Comparison of ENCODE assay signal across 8 cellular contexts in genomic region chr14:57390037-57390805, GRCh38. TPM values are rescaled to one million over a fixed set of nuclear protein-coding genes. Genes with fewer than 3 reads are reported as not detected.
DNase-seq lines count a peak whose midpoint lies in the region; ATAC-seq and TF ChIP-seq lines count a peak whose summit lies in the region.

TSS of gene NAA30 (plus strand) at chr14:57390586. CDS start at chr14:57390958, 372 bp downstream.

- H3K36me3 Mint-ChIP-seq in GM23338 (ENCODE audit: low read depth) (peaks cover 14% of the 10 kb centered on the region; the same call in 2 of the 3 replicates), natural killer cell (no peaks in the 10 kb centered on the region)

- peaks cover 6% of the 10 kb centered on the region; the same call in 1 of the 2 replicates for H4K20me1 ChIP-seq in GM23338 (replicated peaks; ENCODE audit: insufficient read depth)

- H3K4me2 ChIP-seq in GM23338, result peak within 1 kb of the TSS; percentile 93

- intact Hi-C loops in natural killer cell (cut with micrococcal nuclease), result loop anchor here (1.0 to 5.0 kb wide), 3 partner anchors 121 to 1797 kb away; partner anchors contain the start of genes AP5M1, DAAM1 and EXOC5

- peak within 1 kb of the TSS; percentile 89 for H3K27ac Mint-ChIP-seq in GM23338
- H3K27ac Mint-ChIP-seq in natural killer cell, result peak within 1 kb of the TSS; percentile 90 to 98

- peak within 1 kb of the TSS; percentile 89 for H3K27ac ChIP-seq in GM23338 (ENCODE audit: low read depth)

- H3F3A ChIP-seq in GM23338 (replicated peaks; ENCODE audit: low read depth), result no peaks in the 10 kb centered on the region

- H3K27me3 Mint-ChIP-seq in GM23338 (ENCODE audit: insufficient read depth, low read depth, poor library complexity) (peaks cover 2% of the 10 kb centered on the region), natural killer cell (ENCODE audit: low read depth in 2 of 2) (peaks cover 0 to 3% of the 10 kb centered on the region in 2 donors)

- peak within 1 kb of the TSS; percentile 91 for H3K4me3 ChIP-seq in GM23338

- H3K79me2 ChIP-seq in GM23338 (replicated peaks; ENCODE audit: insufficient read depth), result peaks cover 40% of the 10 kb centered on the region

- peaks cover 18% of the 10 kb centered on the region for H3K4me1 ChIP-seq in GM23338 (ENCODE audit: insufficient read depth)

- H3K4me1 Mint-ChIP-seq in GM23338, result peaks cover 27% of the 10 kb centered on the region
- peaks cover 43 to 50% of the 10 kb centered on the region in 2 donors for H3K4me1 Mint-ChIP-seq in natural killer cell

- no peaks in the 10 kb centered on the region; the same call in 2 of the 3 replicates for H3K9me3 Mint-ChIP-seq in GM23338
- H3K9me3 Mint-ChIP-seq in natural killer cell, result no peaks in the 10 kb centered on the region

- DNase-seq in EH (ENCODE audit: low read depth) (peak; percentile 93), GM23338 (ENCODE audit: low spot score) (peak; percentile 97), Kasumi-1 (lab: John Stamatoyannopoulos, UW) (peak; percentile 93 to 96), RPMI8226 (peak; percentile 94), fibroblast of peridontal ligament (ENCODE audit: extremely low read depth) (peak; percentile 91), natural killer cell (peak; percentile 87)
- peak; percentile 79 to 90 for DNase-seq in activated T-helper 1 cell treated with anti-CD3 and anti-CD28 coated beads, Interleukin-2, amount 50 U/mL, for 16 hours (ENCODE audit: low read depth in 1 of 2, low spot score in 1 of 2)
- peak; percentile 89 to 92 (median 91) for DNase-seq in stimulated activated naive CD4-positive, alpha-beta T cell (lab: John Stamatoyannopoulos, UW)

- H2AFZ ChIP-seq in GM23338, result peak within 1 kb of the TSS; percentile 98

- no peak for TF ChIP-seq CTCF in GM23338 (conservative IDR thresholded peaks at IDR 0.05; ENCODE audit: low read depth in 2 of 2)
- TF ChIP-seq CTCF in natural killer cell (IDR thresholded peaks at IDR 0.05), result no peak

- H3K4me3 Mint-ChIP-seq in GM23338 (peak within 1 kb of the TSS; percentile 93), natural killer cell (peak within 1 kb of the TSS; percentile 94)

- H3K27me3 ChIP-seq in GM23338 (ENCODE audit: insufficient read depth), result no peaks in the 10 kb centered on the region

- no peaks in the 10 kb centered on the region for H3K36me3 ChIP-seq in GM23338 (ENCODE audit: insufficient read depth)

- ATAC-seq in GM23338 (peak; percentile 82), natural killer cell (peak; percentile 87 to 97 (median 87))

- H3K9me2 ChIP-seq in GM23338 (ENCODE audit: insufficient read depth), result no peaks in the 10 kb centered on the region

TF ChIP-seq in GM23338, 12 proteins besides CTCF, POLR2A, EP300 and RAD21:
- TF ChIP-seq NANOG (IDR thresholded peaks at IDR 0.05; ENCODE audit: borderline replicate concordance) (no peak), POLR2AphosphoS5 (IDR thresholded peaks at IDR 0.05; ENCODE audit: low read depth) (peak; percentile 85), JUNB (IDR thresholded peaks at IDR 0.05; ENCODE audit: unreplicated experiment) (no peak), EZH2 (IDR thresholded peaks at IDR 0.05; ENCODE audit: low read depth, unreplicated experiment) (no peak)
TF ChIP-seq in GM23338: peak in this region for 1.

RNA-seq across cellular contexts. Expression of gene NAA30, which starts in this region (rescaled TPM):
- total RNA-seq in GM23338 (2014; rRNA removed; shearing (Covaris generic)), result 27.1 and 36.4 TPM in 2 replicates
- polyA plus RNA-seq in GM23338 (2016; fragmentation: Nextera tagmentation; extraction: Ambion mirVana), result 7.1 and 7.5 TPM in 2 replicates
- total RNA-seq in natural killer cell, result 10 to 100 TPM; 17.1 to 32.6 (median 24.0) TPM

Comparison
In these comparisons a context has a peak if more than half of its experiments do, and no peak if none do; other contexts are left out.
1. Peak in every context shown above with its lines: DNase-seq, ATAC-seq, H3K4me3 ChIP-seq and H3K27ac ChIP-seq.